Comparison of ENCODE assay signal across 18 cellular contexts in genomic region chr4:172124656-172125308, GRCh38.
"Had no signal": no experiment of that assay in that cellular context is flagged by ENCODE, and none has a peak within 500 bp of the region (broad histone marks: within the 10 kb centered on the region; RNA-seq: fewer than 3 reads in every experiment).

No MANE protein-coding gene starts in this region.

- H3K9me3 ChIP-seq: esophagus muscularis mucosa, lower lobe of right lung, sigmoid colon, tibial nerve had no signal

- H3K4me1 ChIP-seq: esophagus muscularis mucosa, lower lobe of right lung, sigmoid colon, tibial nerve had no signal

- H3K36me3 ChIP-seq: cardiac muscle cell, esophagus muscularis mucosa, lower lobe of right lung, sigmoid colon, tibial nerve had no signal

- H3K4me3 ChIP-seq: cardiac muscle cell, esophagus muscularis mucosa, lower lobe of right lung, sigmoid colon, tibial nerve had no signal

- H3K27me3 ChIP-seq: cardiac muscle cell, esophagus muscularis mucosa, sigmoid colon, tibial nerve had no signal

- H3K27ac ChIP-seq: cardiac muscle cell, esophagus muscularis mucosa, lower lobe of right lung, sigmoid colon, tibial nerve had no signal

- DNase-seq: activated CD4-positive, alpha-beta memory T cell treated with anti-CD3 and anti-CD28 coated beads, Interleukin-2, amount 10 ng/mL, durations not matched to agents 7 days and 5 days; activated CD4-positive, alpha-beta T cell treated with anti-CD3 and anti-CD28 coated beads for 1 hour; activated CD8-positive, alpha-beta memory T cell treated with anti-CD3 and anti-CD28 coated beads, Interleukin-2, amount 10 ng/mL, durations not matched to agents 7 days and 5 days; amygdala; dermis blood vessel endothelial cell; effector memory CD4-positive, alpha-beta T cell; foreskin fibroblast; hippocampal formation; lower lobe of right lung; nephron progenitor cell; nucleus accumbens; sigmoid colon; stimulated activated CD4-positive, alpha-beta T cell treated with anti-CD3 and anti-CD28 coated beads, Interleukin-2, amount 100 ng/mL, for 24 hours; T-helper 1 cell; T-helper 9 cell had no signal

- ATAC-seq: activated CD8-positive, alpha-beta memory T cell treated with anti-CD3 and anti-CD28 coated beads, Interleukin-2, amount 10 ng/mL, durations not matched to agents 7 days and 5 days; lower lobe of right lung had no signal
